31 cellular contexts compared by ENCODE assay signal in genomic region chr6:81098109-81098814, GRCh38.
"Had no signal": no experiment of that assay in that cellular context is flagged by ENCODE, and none has a peak within 500 bp of the region (broad histone marks: within the 10 kb centered on the region; RNA-seq: fewer than 3 reads in every experiment).

No MANE protein-coding gene starts in this region.

- H3K4me3 ChIP-seq: ascending aorta, cardiac muscle cell had no signal

- H3K36me3 ChIP-seq: ascending aorta, cardiac muscle cell had no signal

- DNase-seq: activated CD4-positive, alpha-beta memory T cell treated with anti-CD3 and anti-CD28 coated beads, Interleukin-2, amount 10 ng/mL, durations not matched to agents 7 days and 5 days; activated CD4-positive, alpha-beta T cell treated with anti-CD3 and anti-CD28 coated beads for 1 hour; activated CD4-positive, alpha-beta T cell treated with anti-CD3 and anti-CD28 coated beads for 36 hours; activated CD4-positive, alpha-beta T cell treated with anti-CD3 and anti-CD28 coated beads for 48 hours; activated CD4-positive, alpha-beta T cell treated with anti-CD3 and anti-CD28 coated beads, Interleukin-2, amount 10 ng/mL, durations not matched to agents 7 days and 5 days; activated CD4-positive, alpha-beta T cell treated with anti-CD3 and anti-CD28 coated beads, Interleukin-2, amount 50 U/mL, for 48 hours; activated CD4-positive, CD25-positive, alpha-beta regulatory T cell; activated CD8-positive, alpha-beta memory T cell treated with anti-CD3 and anti-CD28 coated beads for 24 hours; activated CD8-positive, alpha-beta memory T cell treated with anti-CD3 and anti-CD28 coated beads, Interleukin-2, amount 10 ng/mL, durations not matched to agents 7 days and 5 days; activated CD8-positive, alpha-beta memory T cell treated with anti-CD3 and anti-CD28 coated beads, Interleukin-2, amount 50 U/mL, for 48 hours; activated CD8-positive, alpha-beta T cell treated with anti-CD3 and anti-CD28 coated beads, Interleukin-2, amount 10 ng/mL, durations not matched to agents 7 days and 5 days; activated effector memory CD4-positive, alpha-beta T cell treated with Interleukin-2 at 50 U/mL for 16 hours; activated gamma-delta T cell; activated naive CD4-positive, alpha-beta T cell treated with anti-CD3 and anti-CD28 coated beads, Interleukin-2, amount 10 ng/mL, durations not matched to agents 7 days and 5 days; activated naive CD4-positive, alpha-beta T cell treated with Interleukin-2 at 50 U/mL for 16 hours; activated naive CD8-positive, alpha-beta T cell treated with anti-CD3 and anti-CD28 coated beads, Interleukin-2, amount 10 ng/mL, durations not matched to agents 7 days and 5 days; activated naive CD8-positive, alpha-beta T cell treated with anti-CD3 and anti-CD28 coated beads, Interleukin-2, amount 50 U/mL, for 24 hours; activated T-cell treated with anti-CD3 and anti-CD28 coated beads, Interleukin-2, amount 50 U/mL, for 24 hours; activated T-cell treated with anti-CD3 and anti-CD28 coated beads, Interleukin-2, amount 50 U/mL, for 48 hours; amygdala; anterior cingulate cortex; caudate nucleus; cerebellar nuclear complex; T-helper 1 cell; T-helper 2 cell; T-helper 9 cell had no signal

- H3K4me1 ChIP-seq: ascending aorta had no signal

- H3K27ac ChIP-seq: ascending aorta, cardiac muscle cell, VCaP had no signal

- H3K27me3 ChIP-seq: ascending aorta, cardiac muscle cell had no signal

- ATAC-seq: activated CD4-positive, alpha-beta T cell treated with anti-CD3 and anti-CD28 coated beads for 36 hours; activated CD4-positive, CD25-positive, alpha-beta regulatory T cell treated with anti-CD3 and anti-CD28 coated beads, Interleukin-2, amount 50 U/mL, for 24 hours; activated CD8-positive, alpha-beta memory T cell treated with anti-CD3 and anti-CD28 coated beads, Interleukin-2, amount 10 ng/mL, durations not matched to agents 7 days and 5 days; activated CD8-positive, alpha-beta T cell treated with anti-CD3 and anti-CD28 coated beads, Interleukin-2, amount 10 ng/mL, durations not matched to agents 7 days and 5 days; activated naive CD8-positive, alpha-beta T cell treated with anti-CD3 and anti-CD28 coated beads, Interleukin-2, amount 50 U/mL, for 24 hours had no signal

- FAIRE-seq: bronchial epithelial cell had no signal
